ENCODE assay signal across 9 cellular contexts in the genomic region with DNA sequence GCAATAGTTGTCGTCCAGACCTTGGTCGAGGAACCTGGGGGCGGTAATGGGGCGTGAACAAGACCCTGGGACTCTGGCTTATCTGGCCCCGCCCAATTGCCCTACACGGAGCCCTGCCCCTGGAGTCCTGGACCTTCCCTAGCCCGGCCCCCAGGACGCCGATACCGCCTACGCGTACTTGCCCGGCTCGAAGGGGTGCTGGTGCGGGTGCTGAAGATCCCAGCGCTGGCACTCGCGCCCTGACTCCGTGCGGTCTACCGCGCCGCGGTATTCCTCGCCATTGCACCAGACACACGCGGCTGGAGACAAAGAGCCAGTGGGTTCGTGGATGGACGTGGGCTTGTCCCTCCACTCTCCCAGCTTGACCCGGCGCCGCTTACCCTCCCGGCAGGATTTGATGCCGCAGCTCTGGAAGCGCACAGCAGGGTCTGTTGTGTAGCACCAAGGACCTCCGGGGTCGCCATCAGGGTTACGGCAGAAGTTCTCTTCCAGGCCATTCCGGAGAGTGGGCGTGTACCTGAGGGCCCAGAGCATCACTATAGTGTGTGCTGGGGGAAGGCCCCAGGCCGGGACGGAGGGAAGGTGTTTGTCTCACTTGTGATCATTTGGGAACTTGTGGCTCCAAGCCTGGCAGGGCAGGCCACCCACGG. TPM values are rescaled to one million over a fixed set of nuclear protein-coding genes. Genes with fewer than 3 reads are reported as not detected.
DNase-seq lines count a peak whose midpoint lies in the region; ATAC-seq, FAIRE-seq and TF ChIP-seq lines count a peak whose summit lies in the region.
"Not testable (repeated sequence)": the region's sequence is repeated elsewhere in the genome, so short reads cannot be mapped to it uniquely, and the experiment has no call there.
"Had no signal": no experiment of that assay in that cellular context is flagged by ENCODE, and none has a peak within 500 bp of the region (broad histone marks: within the 10 kb centered on the region; RNA-seq: fewer than 3 reads in every experiment).

No MANE protein-coding gene starts in this region.

- peaks cover 12% of the 10 kb centered on the region; the same call in 1 of the 2 replicates for H4K20me1 ChIP-seq in HepG2 (ENCODE audit: insufficient read depth, low read length)

- H3K9me3 ChIP-seq in CD4-positive, alpha-beta T cell (ENCODE audit: control insufficient read depth, low read length); RWPE2 (ENCODE audit: severe bottlenecking); HepG2 (ENCODE audit: low read length); psoas muscle: not testable (repeated sequence)

- not testable (repeated sequence) for H3K27ac ChIP-seq in CD4-positive, alpha-beta T cell (ENCODE audit: low read depth, low read length); RWPE2 (ENCODE audit: poor library complexity, severe bottlenecking); foreskin keratinocyte; HepG2 (ENCODE audit: extremely low read length, insufficient read depth, low read length); psoas muscle

- peak overlapping the region; percentile 96 for H3K4me2 ChIP-seq in HepG2 (ENCODE audit: low read depth, low read length)

- POLR2A ChIA-PET in CD4-positive, alpha-beta T cell (lab: Charles Lee); HepG2 (lab: Yijun Ruan, JAX): not testable (repeated sequence)

- peak overlapping the region; percentile 65 for H3K4me3 Mint-ChIP-seq in CD4-positive, alpha-beta T cell
- H3K4me3 Mint-ChIP-seq in stimulated activated naive CD8-positive, alpha-beta T cell treated with anti-CD3 and anti-CD28 coated beads, Interleukin-15, amount 100 ng/mL, for 72 hours: peak overlapping the region; percentile 60 to 80

- CTCF ChIA-PET in CD4-positive, alpha-beta T cell (lab: Charles Lee); HepG2 (lab: Yijun Ruan, JAX; ENCODE audit: low intra/inter-chr PET ratio, low total read pairs): not testable (repeated sequence)

- peak in 3 of 10 experiments; percentile 23 to 46 (median 28) for DNase-seq in CD4-positive, alpha-beta T cell
- peak; percentile 88 for DNase-seq in RWPE2 (ENCODE audit: low spot score)
- peak; percentile 53 for DNase-seq in activated T-cell treated with anti-CD3 and anti-CD28 coated beads, Interleukin-2, amount 50 U/mL, for 1 hour
- peak; percentile 73 for DNase-seq in bronchial epithelial cell (ENCODE audit: low read depth)
- DNase-seq in foreskin keratinocyte: peak; percentile 28 to 50
- not testable (repeated sequence) for DNase-seq in HepG2 (ENCODE audit: low spot score)
- DNase-seq in psoas muscle: peak in 1 of 2 donors; percentile 57
- DNase-seq in stimulated activated naive CD8-positive, alpha-beta T cell treated with anti-CD3 and anti-CD28 coated beads, Interleukin-15, amount 100 ng/mL, for 72 hours: peak; percentile 51 to 64

- H3K9ac ChIP-seq in HepG2 (ENCODE audit: insufficient read depth, low read depth, low read length): not testable (repeated sequence)

- H3K27me3 ChIP-seq in CD4-positive, alpha-beta T cell (ENCODE audit: control insufficient read depth, insufficient read depth, low read length); RWPE2 (ENCODE audit: insufficient read depth, poor library complexity, severe bottlenecking); bronchial epithelial cell (ENCODE audit: control insufficient read depth, insufficient read depth, low read length); foreskin keratinocyte; HepG2 (ENCODE audit: control insufficient read depth in 1 of 2, insufficient read depth in 2 of 2, low read length in 2 of 2); psoas muscle (ENCODE audit: insufficient read depth in 3 of 3, low read length in 2 of 3): not testable (repeated sequence)

- H3K27me3 Mint-ChIP-seq in CD4-positive, alpha-beta T cell; stimulated activated naive CD8-positive, alpha-beta T cell treated with anti-CD3 and anti-CD28 coated beads, Interleukin-15, amount 100 ng/mL, for 72 hours: not testable (repeated sequence)

- H3K79me2 ChIP-seq in HepG2 (ENCODE audit: insufficient read depth, low read length): peaks cover 34% of the 10 kb centered on the region

- intact Hi-C loops in CD4-positive, alpha-beta T cell (cut with DNase I, micrococcal nuclease); HepG2 (cut with micrococcal nuclease; ENCODE audit: unreplicated experiment); psoas muscle (cut with DNase I): not testable (repeated sequence)

- TF ChIP-seq POLR2A in HepG2 (IDR thresholded peaks at IDR 0.05; ENCODE audit: insufficient read depth in 1 of 2, low read depth in 2 of 2, low read length in 2 of 2): 0 out of 4 replicates have a peak, but pooled peaks of 1 of the 2 experiments have one; percentile 16

- H3K27ac Mint-ChIP-seq in CD4-positive, alpha-beta T cell; stimulated activated naive CD8-positive, alpha-beta T cell treated with anti-CD3 and anti-CD28 coated beads, Interleukin-15, amount 100 ng/mL, for 72 hours: not testable (repeated sequence)

- not testable (repeated sequence) for TF ChIP-seq CTCF in CD4-positive, alpha-beta T cell (IDR thresholded peaks at IDR 0.05); RWPE2 (IDR thresholded peaks at IDR 0.05; ENCODE audit: poor library complexity, severe bottlenecking); bronchial epithelial cell (IDR thresholded peaks at IDR 0.05; ENCODE audit: insufficient read depth, low read length, severe bottlenecking); foreskin keratinocyte (conservative IDR thresholded peaks at IDR 0.05); HepG2 (CRISPR knock-in tag; IDR thresholded peaks at IDR 0.05); psoas muscle (IDR thresholded peaks at IDR 0.05)

- H2AFZ ChIP-seq in HepG2 (ENCODE audit: low read length): not testable (repeated sequence)

- H3K4me1 ChIP-seq in RWPE2 (ENCODE audit: insufficient read depth, poor library complexity, severe bottlenecking); foreskin keratinocyte: not testable (repeated sequence)
- H3K4me1 ChIP-seq in HepG2 (ENCODE audit: insufficient read depth, low read length) (peaks cover 53% of the 10 kb centered on the region), psoas muscle (peaks cover 24% of the 10 kb centered on the region)

- H3K9me3 Mint-ChIP-seq in CD4-positive, alpha-beta T cell; stimulated activated naive CD8-positive, alpha-beta T cell treated with anti-CD3 and anti-CD28 coated beads, Interleukin-15, amount 100 ng/mL, for 72 hours: not testable (repeated sequence)

- peak; percentile 16 for ATAC-seq in CD4-positive, alpha-beta T cell (ENCODE audit: poor library complexity)
- peak; percentile 73 for ATAC-seq in RWPE2 (ENCODE audit: low read depth)
- ATAC-seq in foreskin keratinocyte: peak; percentile 62
- not testable (repeated sequence) for ATAC-seq in HepG2
- ATAC-seq in psoas muscle: peak; percentile 23 to 43 (median 32)
- peak; percentile 54 for ATAC-seq in stimulated activated naive CD8-positive, alpha-beta T cell treated with anti-CD3 and anti-CD28 coated beads, Interleukin-15, amount 100 ng/mL, for 72 hours

- in situ Hi-C loops in HepG2 (cut with HindIII; ENCODE audit: extremely low pct_ligation_motif_present, low pct_unique_long_range_greater_than_20kb): not testable (repeated sequence)

- FAIRE-seq in bronchial epithelial cell (lab: Jason Lieb, UNC); HepG2 (lab: Jason Lieb, UNC): not testable (repeated sequence)

- H3K4me3 ChIP-seq in RWPE2 (ENCODE audit: severe bottlenecking) (peak overlapping the region; percentile 37), bronchial epithelial cell (ENCODE audit: low read depth, low read length) (peak overlapping the region; percentile 43), HepG2 (replicated peaks in 1 of 3; ENCODE audit: insufficient read depth in 1 of 3, low read depth in 2 of 3, low read length in 3 of 3) (peak overlapping the region in 1 of 3 experiments; percentile 89; a peak in 1 of 6 replicates), psoas muscle (peak overlapping the region; percentile 52)

- H3K36me3 Mint-ChIP-seq in CD4-positive, alpha-beta T cell (ENCODE audit: low read depth): peaks cover 32% of the 10 kb centered on the region

- not testable (repeated sequence) for TF ChIP-seq RAD21 in HepG2 (CRISPR knock-in tag; IDR thresholded peaks at IDR 0.05)

- TF ChIP-seq EP300 in HepG2 (IDR thresholded peaks at IDR 0.05; ENCODE audit: low read depth in 2 of 2, low read length in 2 of 2); HepG2 (CRISPR knock-in tag; IDR thresholded peaks at IDR 0.05; ENCODE audit: borderline replicate concordance): not testable (repeated sequence)

- H3K36me3 ChIP-seq in RWPE2 (ENCODE audit: low read depth): peaks cover 18% of the 10 kb centered on the region
- H3K36me3 ChIP-seq in bronchial epithelial cell (ENCODE audit: control insufficient read depth, insufficient read depth, low read length): peaks cover 12% of the 10 kb centered on the region
- H3K36me3 ChIP-seq in HepG2 (replicated peaks in 1 of 2; ENCODE audit: control insufficient read depth in 1 of 2, insufficient read depth in 2 of 2, low read length in 2 of 2): peaks cover 13 to 24% of the 10 kb centered on the region in 2 experiments
- peaks cover 3 to 33% of the 10 kb centered on the region in 2 donors for H3K36me3 ChIP-seq in psoas muscle (ENCODE audit: insufficient read depth in 1 of 2, low read depth in 1 of 2)

- WGBS in HepG2 (ENCODE audit: low lambda C conversion rate): 97% methylated on average over 34 of the region's 43 CpGs
- 11 to 13% (median 11%) methylated on average over 35 to 43 of the region's 43 CpGs for WGBS in psoas muscle, 3 donors

- BruUV-seq in HepG2 (replicated peaks; lab: Mats Ljungman, UMichigan): not testable (repeated sequence)

- H3K4me1 Mint-ChIP-seq in CD4-positive, alpha-beta T cell (ENCODE audit: low read depth): peaks cover 29% of the 10 kb centered on the region
- peaks cover 55% of the 10 kb centered on the region for H3K4me1 Mint-ChIP-seq in stimulated activated naive CD8-positive, alpha-beta T cell treated with anti-CD3 and anti-CD28 coated beads, Interleukin-15, amount 100 ng/mL, for 72 hours

RNA-seq across cellular contexts. Expression of a gene that starts 2.4 kb away (rescaled TPM):
- total RNA-seq in CD4-positive, alpha-beta T cell: 1 to 10 TPM; 7.8 TPM
- 4.7 and 7.6 TPM in 2 replicates for total RNA-seq in bronchial epithelial cell
- total RNA-seq in foreskin keratinocyte: 5.6 and 7.5 TPM in 2 replicates
- polyA plus RNA-seq in foreskin keratinocyte: 6.0 and 6.1 TPM in 2 replicates
- total RNA-seq in HepG2 (2016; rRNA removed; fragmentation: Illumina TruSeq; extraction: Trizol): 26.7 and 189 TPM in 2 replicates
- 15.3 and 18.3 TPM in 2 replicates for total RNA-seq in HepG2 (2016; cell fraction: cytosol; rRNA removed; fragmentation: Illumina TruSeq; extraction: Trizol; ENCODE audit: low read depth)
- 25.3 and 197 TPM in 2 replicates for total RNA-seq in HepG2 (2016; cell fraction: insoluble cytoplasmic fraction; rRNA removed; fragmentation: Illumina TruSeq; extraction: Trizol)
- total RNA-seq in HepG2 (2016; cell fraction: membrane; rRNA removed; fragmentation: Illumina TruSeq; extraction: Trizol): 14.6 and 16.5 TPM in 2 replicates
- 267 and 300 TPM in 2 replicates for total RNA-seq in HepG2 (2016; cell fraction: nucleus; rRNA removed; fragmentation: Illumina TruSeq; extraction: Trizol)
- polyA plus RNA-seq in HepG2 (2011; rRNA removed): 452 and 686 TPM in 2 replicates
- polyA plus RNA-seq in HepG2 (2011; cell fraction: cytosol; rRNA removed): 174 and 178 TPM in 2 replicates
- polyA plus RNA-seq in HepG2 (2011; cell fraction: nucleus; rRNA removed): 7,383 and 7,818 TPM in 2 replicates
- polyA plus RNA-seq in HepG2 (2012): 313 and 330 TPM in 2 replicates
- polyA plus RNA-seq in HepG2 (2016; cell fraction: cytosol; fragmentation: Illumina TruSeq; extraction: Trizol; ENCODE audit: low read depth): 6.2 and 6.6 TPM in 2 replicates
- polyA plus RNA-seq in HepG2 (2016; cell fraction: insoluble cytoplasmic fraction; fragmentation: Illumina TruSeq; extraction: Trizol; ENCODE audit: low read depth): 20.9 and 21.3 TPM in 2 replicates
- polyA plus RNA-seq in HepG2 (2016; cell fraction: membrane; fragmentation: Illumina TruSeq; extraction: Trizol; ENCODE audit: low read depth): 9.6 and 10.0 TPM in 2 replicates
- polyA plus RNA-seq in HepG2 (2016; cell fraction: nucleus; fragmentation: Illumina TruSeq; extraction: Trizol; ENCODE audit: insufficient read depth, low read depth): 695 and 762 TPM in 2 replicates
- polyA minus RNA-seq in HepG2 (2011; rRNA and poly(A)+ RNA removed; ENCODE audit: low replicate concordance): 3.2 and 148 TPM in 2 replicates
- 42.2 and 50.5 TPM in 2 replicates for polyA minus RNA-seq in HepG2 (2011; cell fraction: cytosol; rRNA and poly(A)+ RNA removed)
- 323 and 384 TPM in 2 replicates for polyA minus RNA-seq in HepG2 (2011; cell fraction: nucleus; rRNA and poly(A)+ RNA removed)
- 1 to 10 TPM; 3.2 to 7.0 (median 4.7) TPM for total RNA-seq in psoas muscle
- polyA plus RNA-seq in psoas muscle: 1 to 10 TPM; 1.4 to 4.5 (median 2.0) TPM

RNA-seq across cellular contexts. Expression of a gene that starts 2.5 kb away (rescaled TPM):
- 10 to 100 TPM; 28.8 to 29.7 TPM for total RNA-seq in CD4-positive, alpha-beta T cell
- 17.6 and 21.5 TPM in 2 replicates for total RNA-seq in bronchial epithelial cell
- 19.2 and 22.8 TPM in 2 replicates for total RNA-seq in foreskin keratinocyte
- polyA plus RNA-seq in foreskin keratinocyte: 19.0 and 20.8 TPM in 2 replicates
- total RNA-seq in HepG2 (2016; rRNA removed; fragmentation: Illumina TruSeq; extraction: Trizol): 16.1 and 29.9 TPM in 2 replicates
- total RNA-seq in HepG2 (2016; cell fraction: cytosol; rRNA removed; fragmentation: Illumina TruSeq; extraction: Trizol; ENCODE audit: low read depth): 7.6 and 8.9 TPM in 2 replicates
- 12.8 and 27.1 TPM in 2 replicates for total RNA-seq in HepG2 (2016; cell fraction: insoluble cytoplasmic fraction; rRNA removed; fragmentation: Illumina TruSeq; extraction: Trizol)
- total RNA-seq in HepG2 (2016; cell fraction: membrane; rRNA removed; fragmentation: Illumina TruSeq; extraction: Trizol): 10.8 and 12.7 TPM in 2 replicates
- 28.7 and 34.7 TPM in 2 replicates for total RNA-seq in HepG2 (2016; cell fraction: nucleus; rRNA removed; fragmentation: Illumina TruSeq; extraction: Trizol)
- 82.2 and 91.9 TPM in 2 replicates for polyA plus RNA-seq in HepG2 (2011; rRNA removed)
- polyA plus RNA-seq in HepG2 (2011; cell fraction: cytosol; rRNA removed): 37.9 and 55.2 TPM in 2 replicates
- polyA plus RNA-seq in HepG2 (2011; cell fraction: nucleus; rRNA removed): 455 and 594 TPM in 2 replicates
- 27.9 and 34.2 TPM in 2 replicates for polyA plus RNA-seq in HepG2 (2012)
- 8.1 and 10.5 TPM in 2 replicates for polyA plus RNA-seq in HepG2 (2016; cell fraction: cytosol; fragmentation: Illumina TruSeq; extraction: Trizol; ENCODE audit: low read depth)
- 17.1 and 25.1 TPM in 2 replicates for polyA plus RNA-seq in HepG2 (2016; cell fraction: insoluble cytoplasmic fraction; fragmentation: Illumina TruSeq; extraction: Trizol; ENCODE audit: low read depth)
- polyA plus RNA-seq in HepG2 (2016; cell fraction: membrane; fragmentation: Illumina TruSeq; extraction: Trizol; ENCODE audit: low read depth): 14.9 and 15.8 TPM in 2 replicates
- polyA plus RNA-seq in HepG2 (2016; cell fraction: nucleus; fragmentation: Illumina TruSeq; extraction: Trizol; ENCODE audit: insufficient read depth, low read depth): 108 and 116 TPM in 2 replicates
- 88.9 and 105 TPM in 2 replicates for polyA minus RNA-seq in HepG2 (2011; rRNA and poly(A)+ RNA removed; ENCODE audit: low replicate concordance)
- polyA minus RNA-seq in HepG2 (2011; cell fraction: cytosol; rRNA and poly(A)+ RNA removed): 26.2 and 30.5 TPM in 2 replicates
- 55.9 and 56.4 TPM in 2 replicates for polyA minus RNA-seq in HepG2 (2011; cell fraction: nucleus; rRNA and poly(A)+ RNA removed)
- 100 to 1,000 TPM; 105 to 170 (median 146) TPM for total RNA-seq in psoas muscle
- 10 to 100 TPM; 36.1 to 89.3 (median 76.9) TPM for polyA plus RNA-seq in psoas muscle

RNA-seq across cellular contexts. Expression of a gene that starts 12.7 kb away (rescaled TPM):
- 10 to 100 TPM; 44.3 to 45.5 TPM for total RNA-seq in CD4-positive, alpha-beta T cell
- total RNA-seq in bronchial epithelial cell (156 and 163 TPM in 2 replicates), foreskin keratinocyte (158 and 176 TPM in 2 replicates), HepG2 (2016; rRNA removed; fragmentation: Illumina TruSeq; extraction: Trizol) (116 and 130 TPM in 2 replicates), psoas muscle (100 to 1,000 TPM; 115 to 189 (median 165) TPM)
- polyA plus RNA-seq in foreskin keratinocyte (130 and 144 TPM in 2 replicates), HepG2 (2011; rRNA removed) (116 and 123 TPM in 2 replicates), psoas muscle (100 to 1,000 TPM in 1 of 3 donors, 10 to 100 TPM in 2; 70.8 to 109 (median 89.1) TPM)
- 32.8 and 39.1 TPM in 2 replicates for total RNA-seq in HepG2 (2016; cell fraction: cytosol; rRNA removed; fragmentation: Illumina TruSeq; extraction: Trizol; ENCODE audit: low read depth)
- total RNA-seq in HepG2 (2016; cell fraction: insoluble cytoplasmic fraction; rRNA removed; fragmentation: Illumina TruSeq; extraction: Trizol): 118 and 134 TPM in 2 replicates
- total RNA-seq in HepG2 (2016; cell fraction: membrane; rRNA removed; fragmentation: Illumina TruSeq; extraction: Trizol): 57.5 and 60.4 TPM in 2 replicates
- total RNA-seq in HepG2 (2016; cell fraction: nucleus; rRNA removed; fragmentation: Illumina TruSeq; extraction: Trizol): 99.4 and 109 TPM in 2 replicates
- polyA plus RNA-seq in HepG2 (2011; cell fraction: cytosol; rRNA removed): 95.0 and 116 TPM in 2 replicates
- 227 and 231 TPM in 2 replicates for polyA plus RNA-seq in HepG2 (2011; cell fraction: nucleus; rRNA removed)
- polyA plus RNA-seq in HepG2 (2012): 110 and 113 TPM in 2 replicates
- 22.6 and 23.9 TPM in 2 replicates for polyA plus RNA-seq in HepG2 (2016; cell fraction: cytosol; fragmentation: Illumina TruSeq; extraction: Trizol; ENCODE audit: low read depth)
- 87.5 and 96.0 TPM in 2 replicates for polyA plus RNA-seq in HepG2 (2016; cell fraction: insoluble cytoplasmic fraction; fragmentation: Illumina TruSeq; extraction: Trizol; ENCODE audit: low read depth)
- polyA plus RNA-seq in HepG2 (2016; cell fraction: membrane; fragmentation: Illumina TruSeq; extraction: Trizol; ENCODE audit: low read depth): 27.9 and 31.1 TPM in 2 replicates
- 137 and 152 TPM in 2 replicates for polyA plus RNA-seq in HepG2 (2016; cell fraction: nucleus; fragmentation: Illumina TruSeq; extraction: Trizol; ENCODE audit: insufficient read depth, low read depth)
- polyA minus RNA-seq in HepG2 (2011; rRNA and poly(A)+ RNA removed; ENCODE audit: low replicate concordance): 481 and 533 TPM in 2 replicates
- polyA minus RNA-seq in HepG2 (2011; cell fraction: cytosol; rRNA and poly(A)+ RNA removed): 94.8 and 99.0 TPM in 2 replicates
- 120 and 143 TPM in 2 replicates for polyA minus RNA-seq in HepG2 (2011; cell fraction: nucleus; rRNA and poly(A)+ RNA removed)

RNA-seq across cellular contexts. Expression of a gene that starts 32.6 kb away (rescaled TPM):
- 1 to 10 TPM in 1 of 2 experiments, under 1 TPM in 1; 0.82 to 1.3 TPM for total RNA-seq in CD4-positive, alpha-beta T cell
- total RNA-seq in bronchial epithelial cell (not detected in 2 replicates), foreskin keratinocyte (not detected in 2 replicates), HepG2 (2016; rRNA removed; fragmentation: Illumina TruSeq; extraction: Trizol) (0.35 TPM in 1 of 2 replicates, not detected in the other), psoas muscle (under 1 TPM in 1 of 4 donors, not detected in 3; 0.36 TPM)
- polyA plus RNA-seq in foreskin keratinocyte (0.32 and 0.34 TPM in 2 replicates), HepG2 (2011; rRNA removed) (0.21 TPM in 1 of 2 replicates, not detected in the other), psoas muscle (under 1 TPM; 0.38 to 0.94 (median 0.49) TPM)
- total RNA-seq in HepG2 (2016; cell fraction: cytosol; rRNA removed; fragmentation: Illumina TruSeq; extraction: Trizol; ENCODE audit: low read depth): 0.18 and 0.51 TPM in 2 replicates
- total RNA-seq in HepG2 (2016; cell fraction: insoluble cytoplasmic fraction; rRNA removed; fragmentation: Illumina TruSeq; extraction: Trizol): 0.13 and 0.45 TPM in 2 replicates
- total RNA-seq in HepG2 (2016; cell fraction: membrane; rRNA removed; fragmentation: Illumina TruSeq; extraction: Trizol): 0.19 TPM in 1 of 2 replicates, not detected in the other
- not detected in 2 replicates for total RNA-seq in HepG2 (2016; cell fraction: nucleus; rRNA removed; fragmentation: Illumina TruSeq; extraction: Trizol)
- polyA plus RNA-seq in HepG2 (2011; cell fraction: cytosol; rRNA removed): 0.03 and 0.07 TPM in 2 replicates
- 3.1 and 7.8 TPM in 2 replicates for polyA plus RNA-seq in HepG2 (2011; cell fraction: nucleus; rRNA removed)
- 0.36 TPM in 1 of 2 replicates, not detected in the other for polyA plus RNA-seq in HepG2 (2012)
- polyA plus RNA-seq in HepG2 (2016; cell fraction: cytosol; fragmentation: Illumina TruSeq; extraction: Trizol; ENCODE audit: low read depth): 0.40 and 0.44 TPM in 2 replicates
- 0.73 and 0.79 TPM in 2 replicates for polyA plus RNA-seq in HepG2 (2016; cell fraction: insoluble cytoplasmic fraction; fragmentation: Illumina TruSeq; extraction: Trizol; ENCODE audit: low read depth)
- 0.40 and 0.43 TPM in 2 replicates for polyA plus RNA-seq in HepG2 (2016; cell fraction: membrane; fragmentation: Illumina TruSeq; extraction: Trizol; ENCODE audit: low read depth)
- polyA plus RNA-seq in HepG2 (2016; cell fraction: nucleus; fragmentation: Illumina TruSeq; extraction: Trizol; ENCODE audit: insufficient read depth, low read depth): 0.53 and 1.7 TPM in 2 replicates
- polyA minus RNA-seq in HepG2 (2011; rRNA and poly(A)+ RNA removed; ENCODE audit: low replicate concordance): 1.8 and 3.5 TPM in 2 replicates
- polyA minus RNA-seq in HepG2 (2011; cell fraction: cytosol; rRNA and poly(A)+ RNA removed): 0.26 and 0.30 TPM in 2 replicates
- polyA minus RNA-seq in HepG2 (2011; cell fraction: nucleus; rRNA and poly(A)+ RNA removed): 0.75 and 2.1 TPM in 2 replicates
- total RNA-seq: uterus had no signal

RNA-seq across cellular contexts. Expression of a gene that starts 36.9 kb away (rescaled TPM):
- 10 to 100 TPM; 39.0 to 41.4 TPM for total RNA-seq in CD4-positive, alpha-beta T cell
- total RNA-seq in bronchial epithelial cell (28.4 and 57.7 TPM in 2 replicates), foreskin keratinocyte (41.4 and 44.5 TPM in 2 replicates), HepG2 (2016; rRNA removed; fragmentation: Illumina TruSeq; extraction: Trizol) (21.7 and 23.1 TPM in 2 replicates), psoas muscle (10 to 100 TPM in 2 of 4 donors, 1 to 10 TPM in 2; 9.3 to 14.5 (median 11.1) TPM)
- polyA plus RNA-seq in foreskin keratinocyte (54.8 and 57.5 TPM in 2 replicates), HepG2 (2011; rRNA removed) (6.5 and 9.1 TPM in 2 replicates), psoas muscle (10 to 100 TPM; 12.5 to 30.7 (median 22.2) TPM)
- total RNA-seq in HepG2 (2016; cell fraction: cytosol; rRNA removed; fragmentation: Illumina TruSeq; extraction: Trizol; ENCODE audit: low read depth): 3.9 and 5.4 TPM in 2 replicates
- total RNA-seq in HepG2 (2016; cell fraction: insoluble cytoplasmic fraction; rRNA removed; fragmentation: Illumina TruSeq; extraction: Trizol): 21.2 and 23.8 TPM in 2 replicates
- total RNA-seq in HepG2 (2016; cell fraction: membrane; rRNA removed; fragmentation: Illumina TruSeq; extraction: Trizol): 7.3 and 8.9 TPM in 2 replicates
- 14.9 and 16.7 TPM in 2 replicates for total RNA-seq in HepG2 (2016; cell fraction: nucleus; rRNA removed; fragmentation: Illumina TruSeq; extraction: Trizol)
- polyA plus RNA-seq in HepG2 (2011; cell fraction: cytosol; rRNA removed): 6.3 and 8.4 TPM in 2 replicates
- 15.5 and 21.5 TPM in 2 replicates for polyA plus RNA-seq in HepG2 (2011; cell fraction: nucleus; rRNA removed)
- 4.8 and 5.8 TPM in 2 replicates for polyA plus RNA-seq in HepG2 (2012)
- polyA plus RNA-seq in HepG2 (2016; cell fraction: cytosol; fragmentation: Illumina TruSeq; extraction: Trizol; ENCODE audit: low read depth): 3.3 and 3.7 TPM in 2 replicates
- 17.8 and 18.8 TPM in 2 replicates for polyA plus RNA-seq in HepG2 (2016; cell fraction: insoluble cytoplasmic fraction; fragmentation: Illumina TruSeq; extraction: Trizol; ENCODE audit: low read depth)
- 4.7 and 5.8 TPM in 2 replicates for polyA plus RNA-seq in HepG2 (2016; cell fraction: membrane; fragmentation: Illumina TruSeq; extraction: Trizol; ENCODE audit: low read depth)
- 23.9 and 25.9 TPM in 2 replicates for polyA plus RNA-seq in HepG2 (2016; cell fraction: nucleus; fragmentation: Illumina TruSeq; extraction: Trizol; ENCODE audit: insufficient read depth, low read depth)
- polyA minus RNA-seq in HepG2 (2011; rRNA and poly(A)+ RNA removed; ENCODE audit: low replicate concordance): 21.4 and 30.7 TPM in 2 replicates
- polyA minus RNA-seq in HepG2 (2011; cell fraction: cytosol; rRNA and poly(A)+ RNA removed): 4.2 and 5.6 TPM in 2 replicates
- polyA minus RNA-seq in HepG2 (2011; cell fraction: nucleus; rRNA and poly(A)+ RNA removed): 12.6 and 20.3 TPM in 2 replicates
